Comparison of ENCODE assay signal across 23 cellular contexts in genomic region chr17:82710499-82711232, GRCh38. TPM values are rescaled to one million over a fixed set of nuclear protein-coding genes. Genes with fewer than 3 reads are reported as not detected.
DNase-seq lines count a peak whose midpoint lies in the region; ATAC-seq and TF ChIP-seq lines count a peak whose summit lies in the region.
"Had no signal": no experiment of that assay in that cellular context is flagged by ENCODE, and none has a peak within 500 bp of the region (broad histone marks: within the 10 kb centered on the region; RNA-seq: fewer than 3 reads in every experiment).

No MANE protein-coding gene starts in this region.

- H2BK20ac ChIP-seq in H9 (ENCODE audit: low read depth, low read length, poor library complexity, severe bottlenecking) = no peak overlapping the region

- no peak overlapping the region for H3K4me2 ChIP-seq in H9 (ENCODE audit: insufficient read depth, insufficient read length, low read length)
- no peak overlapping the region for H3K4me2 ChIP-seq in SU-DHL-6 (ENCODE audit: low read depth, low read length, poor library complexity, severe bottlenecking)
- H3K4me2 ChIP-seq: BLaER1 had no signal

- peaks cover 2 to 3% of the 10 kb centered on the region in 2 experiments; a peak in 3 of 4 replicates for H3K4me1 Mint-ChIP-seq in H9

- H3K4ac ChIP-seq in H9 (ENCODE audit: low read depth, low read length) = no peak overlapping the region

- H3K27me3 Mint-ChIP-seq in H9 (ENCODE audit: low read depth) = peaks cover 17% of the 10 kb centered on the region
- H3K27me3 Mint-ChIP-seq: activated CD8-positive, alpha-beta T cell treated with anti-CD3 and anti-CD28 coated beads for 36 hours had no signal

- H2AK5ac ChIP-seq in H9 (ENCODE audit: insufficient read length, low read length) = no peak overlapping the region

- no peak overlapping the region for H2BK15ac ChIP-seq in H9 (ENCODE audit: low read depth, low read length)

- H4K8ac ChIP-seq in H9 (replicated peaks; ENCODE audit: insufficient read length, low read depth, low read length) = no peak overlapping the region

- no peak overlapping the region for H3K4me3 ChIP-seq in SU-DHL-6 (ENCODE audit: insufficient read depth, low read length, poor library complexity, severe bottlenecking)
- H3K4me3 ChIP-seq: BLaER1, suprapubic skin had no signal

- no peaks in the 10 kb centered on the region for H3F3A ChIP-seq in SU-DHL-6 (ENCODE audit: insufficient read depth)

- no peak overlapping the region for H3K27ac ChIP-seq in 22Rv1
- no peak overlapping the region for H3K27ac ChIP-seq in H9 (ENCODE audit: insufficient read length, low read depth, low read length)
- no peak overlapping the region for H3K27ac ChIP-seq in SU-DHL-6 (ENCODE audit: low read depth, low read length)
- H3K27ac ChIP-seq: BLaER1, neutrophil, suprapubic skin had no signal

- H3K9me3 Mint-ChIP-seq in H9 = no peaks in the 10 kb centered on the region
- H3K9me3 Mint-ChIP-seq: activated CD8-positive, alpha-beta T cell treated with anti-CD3 and anti-CD28 coated beads for 36 hours; activated naive CD8-positive, alpha-beta T cell treated with anti-CD3 and anti-CD28 coated beads, Interleukin-2, amount 10 ng/mL, durations not matched to agents 7 days and 5 days; stimulated activated memory B cell treated with anti-CD40 and anti-IgM and Interleukin-4, amounts not matched to agents 10 μg/mL and 1 μg/mL and 100 μg/mL, for 72 hours had no signal

- H3K14ac ChIP-seq in H9 (ENCODE audit: insufficient read depth, low read length) = peak overlapping the region; percentile 39; the same call in 1 of the 2 replicates

- in situ Hi-C loops in ACHN (cut with HindIII; ENCODE audit: low pct_ligation_motif_present, low pct_unique_long_range_greater_than_20kb, low sequenced_read_pairs) = no loop called here

- H3K36me3 Mint-ChIP-seq in H9 (ENCODE audit: insufficient read depth in 1 of 3, low read depth in 3 of 3) = no peaks in the 10 kb centered on the region; a peak in 1 of 7 replicates
- H3K36me3 Mint-ChIP-seq: activated naive CD8-positive, alpha-beta T cell treated with anti-CD3 and anti-CD28 coated beads, Interleukin-2, amount 10 ng/mL, durations not matched to agents 7 days and 5 days; stimulated activated memory B cell treated with anti-CD40 and anti-IgM and Interleukin-4, amounts not matched to agents 10 μg/mL and 1 μg/mL and 100 μg/mL, for 72 hours had no signal

- no peak overlapping the region for H3K23ac ChIP-seq in H9 (ENCODE audit: insufficient read length, low read depth, low read length)

- no peaks in the 10 kb centered on the region for H3K36me3 ChIP-seq in SU-DHL-6 (ENCODE audit: low read length)
- H3K36me3 ChIP-seq: BLaER1, neutrophil, suprapubic skin had no signal

- H3K27me3 ChIP-seq in H9 (ENCODE audit: insufficient read depth, low read length) (no peaks in the 10 kb centered on the region), SU-DHL-6 (ENCODE audit: low read length) (no peaks in the 10 kb centered on the region)
- H3K27me3 ChIP-seq: BLaER1, suprapubic skin had no signal

- no CpG with 5 or more reads among the region's 29 CpGs for WGBS in H9 (ENCODE audit: extremely low coverage, insufficient read length, low lambda C conversion rate)

- no peak overlapping the region for H4K5ac ChIP-seq in H9 (ENCODE audit: insufficient read length, low read depth, low read length)

- H3K9me3 ChIP-seq in H9 (ENCODE audit: control insufficient read depth, low read depth, low read length) (no peaks in the 10 kb centered on the region), SU-DHL-6 (ENCODE audit: insufficient read depth, low read length) (no peaks in the 10 kb centered on the region)
- H3K9me3 ChIP-seq: BLaER1, neutrophil, suprapubic skin had no signal

- no peaks in the 10 kb centered on the region for H3K4me1 ChIP-seq in H9 (ENCODE audit: insufficient read depth, low read length)
- H3K4me1 ChIP-seq: Caco-2 had no signal

- ATAC-seq in HG02870 (IDR thresholded peaks at IDR 0.05; ENCODE audit: unreplicated experiment) = no peak
- no peak for ATAC-seq in GM21423 (IDR thresholded peaks at IDR 0.05; ENCODE audit: unreplicated experiment)
- ATAC-seq: activated CD8-positive, alpha-beta T cell treated with anti-CD3 and anti-CD28 coated beads for 36 hours; left cardiac atrium; stimulated activated memory B cell treated with anti-CD40 and anti-IgM and Interleukin-4, amounts not matched to agents 10 μg/mL and 1 μg/mL and 100 μg/mL, for 72 hours had no signal

- H3K79me2 ChIP-seq in H9 (ENCODE audit: insufficient read depth, low read length) (no peaks in the 10 kb centered on the region), SU-DHL-6 (ENCODE audit: insufficient read depth, low read length) (no peaks in the 10 kb centered on the region)

- H3K23me2 ChIP-seq in H9 (ENCODE audit: insufficient read length, low read depth, low read length, poor library complexity, severe bottlenecking) = peaks cover 4% of the 10 kb centered on the region

- H3T11ph ChIP-seq in H9 (ENCODE audit: low read length) = no peak overlapping the region

- TF ChIP-seq CTCF in 22Rv1 (IDR thresholded peaks at IDR 0.05) (peak; percentile 17), H9 (conservative IDR thresholded peaks at IDR 0.05) (peak; percentile 35; the same call in 2 of the 3 replicates), SU-DHL-6 (IDR thresholded peaks at IDR 0.05; ENCODE audit: insufficient read depth, low read length, poor library complexity, severe bottlenecking) (peak; percentile 11)

- no peak overlapping the region for H4K91ac ChIP-seq in H9 (ENCODE audit: insufficient read length, low read depth, low read length)

- DNase-seq in H9 (peak; percentile 73), islet precursor cell (peak; percentile 57), RPMI8226 (no peak), ACHN (no peak)
- DNase-seq: activated CD4-positive, CD25-positive, alpha-beta regulatory T cell treated with anti-CD3 and anti-CD28 coated beads, Interleukin-2, amount 50 U/mL, for 72 hours; activated CD8-positive, alpha-beta T cell treated with anti-CD3 and anti-CD28 coated beads for 36 hours; activated effector memory CD4-positive, alpha-beta T cell treated with Interleukin-2 at 50 U/mL for 16 hours; activated naive CD8-positive, alpha-beta T cell treated with anti-CD3 and anti-CD28 coated beads, Interleukin-2, amount 10 ng/mL, durations not matched to agents 7 days and 5 days; activated T-cell treated with anti-CD3 and anti-CD28 coated beads for 4 hours; Caco-2; central memory CD4-positive, alpha-beta T cell; DMS79 treated with DMSO at 0.1 percent for 48 hours; left cardiac atrium; NCI-H1417 treated with DMSO at 0.1 percent for 48 hours; NCI-H510A treated with DMSO at 0.1 percent for 48 hours had no signal

- H4K20me1 ChIP-seq in H9 (ENCODE audit: control insufficient read depth, insufficient read depth, insufficient read length) = no peaks in the 10 kb centered on the region
- no peaks in the 10 kb centered on the region for H4K20me1 ChIP-seq in SU-DHL-6 (ENCODE audit: low read depth, low read length)
- H4K20me1 ChIP-seq: BLaER1 had no signal

- H3K4me3 Mint-ChIP-seq in H9 = no peak overlapping the region
- H3K4me3 Mint-ChIP-seq: activated CD8-positive, alpha-beta T cell treated with anti-CD3 and anti-CD28 coated beads for 36 hours; activated naive CD8-positive, alpha-beta T cell treated with anti-CD3 and anti-CD28 coated beads, Interleukin-2, amount 10 ng/mL, durations not matched to agents 7 days and 5 days; stimulated activated memory B cell treated with anti-CD40 and anti-IgM and Interleukin-4, amounts not matched to agents 10 μg/mL and 1 μg/mL and 100 μg/mL, for 72 hours had no signal

- H3K79me1 ChIP-seq in H9 (ENCODE audit: insufficient read depth, low read depth, low read length, poor library complexity, severe bottlenecking) = no peaks in the 10 kb centered on the region

- H3K9me2 ChIP-seq in SU-DHL-6 (replicated peaks; ENCODE audit: insufficient read depth, low read length) = no peaks in the 10 kb centered on the region

- H3K27ac Mint-ChIP-seq in H9 = peak overlapping the region in 1 of 3 experiments; percentile 18; a peak in 1 of 7 replicates
- H3K27ac Mint-ChIP-seq: activated CD8-positive, alpha-beta T cell treated with anti-CD3 and anti-CD28 coated beads for 36 hours; activated naive CD8-positive, alpha-beta T cell treated with anti-CD3 and anti-CD28 coated beads, Interleukin-2, amount 10 ng/mL, durations not matched to agents 7 days and 5 days; stimulated activated memory B cell treated with anti-CD40 and anti-IgM and Interleukin-4, amounts not matched to agents 10 μg/mL and 1 μg/mL and 100 μg/mL, for 72 hours had no signal

- no peak overlapping the region for H2BK5ac ChIP-seq in H9 (ENCODE audit: insufficient read length, low read length)

- H3K56ac ChIP-seq in H9 (ENCODE audit: insufficient read length, low read depth, low read length) = no peak overlapping the region

- H2AFZ ChIP-seq in H9 (ENCODE audit: low read length) (no peak overlapping the region), SU-DHL-6 (ENCODE audit: low read depth, low read length, severe bottlenecking) (no peak overlapping the region)

- H2BK120ac ChIP-seq in H9 (ENCODE audit: low read depth, low read length, poor library complexity, severe bottlenecking) = no peak overlapping the region

- H2BK12ac ChIP-seq in H9 (ENCODE audit: insufficient read length, low read depth, low read length) = no peak overlapping the region

- H3K18ac ChIP-seq in H9 (ENCODE audit: insufficient read length, low read depth, low read length) = no peak overlapping the region

- H3K9ac ChIP-seq in H9 (ENCODE audit: extremely low read depth, insufficient read length, low read length) = no peak overlapping the region
- H3K9ac ChIP-seq in SU-DHL-6 (ENCODE audit: low read length) = no peak overlapping the region
- H3K9ac ChIP-seq: BLaER1 had no signal

RNA-seq across cellular contexts. Expression of gene FN3KRP, which starts 5.8 kb away (rescaled TPM):
- total RNA-seq in H9 (2021) = 31.9 and 32.9 TPM in 2 replicates

RNA-seq across cellular contexts. Expression of gene RAB40B, which starts 12.2 kb away (rescaled TPM):
- total RNA-seq in H9 (2021) = 3.5 and 5.1 TPM in 2 replicates

RNA-seq across cellular contexts. Expression of gene FN3K, which starts 24.7 kb away (rescaled TPM):
- 23.6 and 28.3 TPM in 2 replicates for total RNA-seq in H9 (2021)

RNA-seq across cellular contexts. Expression of gene TBCD, which starts 41.2 kb away (rescaled TPM):
- 123 and 129 TPM in 2 replicates for total RNA-seq in H9 (2021)

Comparison
In these comparisons a context has a peak if more than half of its experiments do, and no peak if none do; other contexts are left out.
1. DNase-seq: peak in H9 (single experiment) and islet precursor cell (single experiment); none in RPMI8226 (single experiment) and ACHN (single experiment).
2. Peak in every context shown above with its lines, with median percentiles within 50 percentile points of each other: CTCF ChIP-seq.